8 cellular contexts compared by ENCODE assay signal in the genomic region with DNA sequence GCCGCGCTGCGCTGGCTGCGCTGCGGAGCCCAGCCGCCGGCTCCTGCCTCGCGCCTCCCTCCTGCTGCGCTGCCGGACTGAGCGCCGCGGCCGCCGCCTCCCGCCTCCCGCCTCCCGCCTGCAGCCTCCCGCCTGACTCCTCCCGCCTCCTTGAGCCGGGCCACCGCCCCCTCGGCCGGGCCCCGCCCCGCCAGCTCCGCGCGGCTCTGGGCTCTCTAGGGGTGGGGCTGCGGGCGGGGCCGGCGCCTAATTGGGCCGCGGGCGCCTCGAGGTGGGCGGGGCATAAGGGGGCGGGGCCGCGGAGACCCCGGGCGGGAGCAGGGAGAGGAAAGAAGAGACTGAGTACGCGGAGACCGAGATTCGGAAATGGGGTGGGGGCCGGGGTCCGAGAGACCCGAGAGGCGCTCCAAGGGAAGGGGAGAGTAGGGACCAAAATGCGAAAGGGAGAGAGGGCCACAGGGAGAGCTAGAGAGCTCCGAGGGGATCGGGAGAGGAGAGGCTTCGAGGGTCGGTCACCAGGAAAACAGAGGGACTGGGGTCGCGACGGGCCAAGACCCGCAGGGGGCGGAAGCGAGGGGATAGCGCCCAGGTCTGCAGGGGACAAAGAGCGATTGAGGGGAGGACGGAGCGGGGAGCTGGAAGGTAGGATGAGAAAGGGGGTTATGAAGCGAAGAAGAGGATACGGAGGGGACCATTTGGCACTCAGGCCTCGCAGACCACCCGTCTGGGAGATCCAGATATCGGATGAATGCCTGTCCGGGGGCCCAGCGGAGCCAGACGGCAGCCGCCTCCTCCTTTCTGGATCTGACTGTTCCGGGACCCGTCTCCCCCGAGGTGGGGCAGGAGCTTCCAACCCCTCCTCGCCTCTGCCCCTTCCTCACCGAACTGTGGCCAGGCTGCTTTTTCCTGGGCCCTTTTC. TPM values are rescaled to one million over a fixed set of nuclear protein-coding genes. Genes with fewer than 3 reads are reported as not detected.
DNase-seq lines count a peak whose midpoint lies in the region; ATAC-seq and TF ChIP-seq lines count a peak whose summit lies in the region.

A gene (minus strand): TSS at position 79 of the 919 bp plus-strand sequence. CDS start 255 bp downstream, outside the sequence.

- no peak within 1 kb of the TSS; the same call in 2 of the 3 replicates for H2BK15ac ChIP-seq in IMR-90 (ENCODE audit: low read depth, low read length)

- H3K79me1 ChIP-seq in IMR-90 (ENCODE audit: low read depth in 1 of 2, low read length in 2 of 2): no peaks in the 10 kb centered on the region

- TF ChIP-seq RAD21 in IMR-90 (IDR thresholded peaks at IDR 0.05; ENCODE audit: low read length): no peak

- H2BK20ac ChIP-seq in IMR-90 (ENCODE audit: low read depth, low read length): no peak within 1 kb of the TSS

- no peak within 1 kb of the TSS for H4K91ac ChIP-seq in IMR-90 (ENCODE audit: insufficient read depth, low read depth, low read length)

- CTCF ChIA-PET in IMR-90 (lab: Yijun Ruan, JAX): interaction anchor here (0.6 kb wide), 2 partner anchors 28 to 51 kb away, joined by 3 read pairs; no protein-coding TSS in a partner anchor

- H3K27me3 Mint-ChIP-seq in natural killer cell (ENCODE audit: low read depth in 2 of 2): peaks cover 41 to 55% of the 10 kb centered on the region in 2 donors

- H3K27me3 ChIP-seq in IMR-90 (ENCODE audit: control insufficient read depth, insufficient read depth, low read length): peaks cover 50% of the 10 kb centered on the region

- peak within 1 kb of the TSS; percentile 78 for H2AFZ ChIP-seq in IMR-90 (replicated peaks; ENCODE audit: low read length, poor library complexity)

- BruUV-seq in IMR-90 (replicated peaks; lab: Mats Ljungman, UMichigan): no TSS peak

- H3K9me3 ChIP-seq in IMR-90 (ENCODE audit: control insufficient read depth, insufficient read depth, low read length): no peaks in the 10 kb centered on the region

- H3K36me3 ChIP-seq in IMR-90 (ENCODE audit: control insufficient read depth, insufficient read depth, low read length): no peaks in the 10 kb centered on the region

- dilution Hi-C loops in IMR-90 (cut with HindIII; ENCODE audit: low sequenced_read_pairs, unreplicated experiment): no loop called here

- H2BK5ac ChIP-seq in IMR-90 (ENCODE audit: low read depth, low read length, poor library complexity, severe bottlenecking): no peak within 1 kb of the TSS

- peaks cover 4% of the 10 kb centered on the region for H3K9me1 ChIP-seq in IMR-90 (ENCODE audit: insufficient read depth, low read length)

- no peak within 1 kb of the TSS for H3K4ac ChIP-seq in IMR-90 (ENCODE audit: low read depth, low read length)

- peak within 1 kb of the TSS; percentile 59 for H2AK5ac ChIP-seq in IMR-90 (ENCODE audit: low read depth, low read length)

- no peak within 1 kb of the TSS for H3K14ac ChIP-seq in IMR-90 (replicated peaks; ENCODE audit: low read depth, low read length)

- H3K4me3 ChIP-seq in IMR-90 (ENCODE audit: insufficient read depth, low read depth, low read length): peak within 1 kb of the TSS; percentile 52
- peak within 1 kb of the TSS; percentile 47 for H3K4me3 ChIP-seq in fibroblast of mammary gland (ENCODE audit: control insufficient read depth, low read depth, low read length)

- ATAC-seq in GM21526 (IDR thresholded peaks at IDR 0.05; ENCODE audit: low FRiP score, unreplicated experiment): peak; percentile 74
- ATAC-seq in IMR-90 (ENCODE audit: low read depth): peak; percentile 100
- ATAC-seq in natural killer cell: peak; percentile 95 to 98 (median 97)
- peak; percentile 85 for ATAC-seq in stimulated activated effector memory CD8-positive, alpha-beta T cell treated with anti-CD3 and anti-CD28 coated beads, Interleukin-12 subunit alpha, Interleukin-12 subunit beta, amount 100 ng/mL, for 72 hours

- no peak within 1 kb of the TSS; the same call in 1 of the 2 replicates for H3K27ac ChIP-seq in IMR-90 (ENCODE audit: insufficient read depth, low read length)

- DNase-seq in COR-L47 (lab: John Stamatoyannopoulos, UW): peak; percentile 88
- peak; percentile 81 for DNase-seq in IMR-90
- DNase-seq in activated T-helper 1 cell treated with Interleukin-2 at 50 U/mL for 16 hours (ENCODE audit: low read depth): peak; percentile 73
- DNase-seq in fibroblast of mammary gland (ENCODE audit: low read depth): peak; percentile 74
- peak; percentile 74 for DNase-seq in natural killer cell
- DNase-seq in stimulated activated effector memory CD8-positive, alpha-beta T cell treated with anti-CD3 and anti-CD28 coated beads, Interleukin-12 subunit alpha, Interleukin-12 subunit beta, amount 100 ng/mL, for 72 hours (ENCODE audit: low spot score in 2 of 2): peak; percentile 75 to 87

- H3K18ac ChIP-seq in IMR-90 (ENCODE audit: low read depth, low read length): no peak within 1 kb of the TSS

- H4K8ac ChIP-seq in IMR-90 (ENCODE audit: low read depth in 2 of 2, low read length in 2 of 2): peak within 1 kb of the TSS in 1 of 2 experiments; percentile 53; a peak in 1 of 4 replicates

- H3K27ac Mint-ChIP-seq in natural killer cell: peak within 1 kb of the TSS in 1 of 2 donors; percentile 38
- H3K27ac Mint-ChIP-seq in stimulated activated effector memory CD8-positive, alpha-beta T cell treated with anti-CD3 and anti-CD28 coated beads, Interleukin-12 subunit alpha, Interleukin-12 subunit beta, amount 100 ng/mL, for 72 hours: no peak within 1 kb of the TSS

- no peak within 1 kb of the TSS for H2BK120ac ChIP-seq in IMR-90 (ENCODE audit: low read depth, low read length)

- H2AK9ac ChIP-seq in IMR-90 (replicated peaks; ENCODE audit: low read depth, low read length, poor library complexity): peak within 1 kb of the TSS; percentile 81

- H4K20me1 ChIP-seq in IMR-90 (ENCODE audit: insufficient read depth, low read length): no peaks in the 10 kb centered on the region; the same call in 1 of the 2 replicates

- peaks cover 11% of the 10 kb centered on the region for H3K4me1 ChIP-seq in IMR-90 (ENCODE audit: control insufficient read depth, insufficient read depth, low read length)

- no peaks in the 10 kb centered on the region for H3K36me3 Mint-ChIP-seq in natural killer cell
- H3K36me3 Mint-ChIP-seq in stimulated activated effector memory CD8-positive, alpha-beta T cell treated with anti-CD3 and anti-CD28 coated beads, Interleukin-12 subunit alpha, Interleukin-12 subunit beta, amount 100 ng/mL, for 72 hours: peaks cover 5% of the 10 kb centered on the region

- TF ChIP-seq CTCF in IMR-90 (conservative IDR thresholded peaks at IDR 0.05; ENCODE audit: low read depth, low read length) (no peak), fibroblast of mammary gland (conservative IDR thresholded peaks at IDR 0.05; ENCODE audit: control insufficient read depth, insufficient read depth, low read depth, low read length) (no peak), natural killer cell (IDR thresholded peaks at IDR 0.05) (no peak)

- no peak within 1 kb of the TSS; the same call in 1 of the 2 replicates for H4K5ac ChIP-seq in IMR-90 (ENCODE audit: low read depth, low read length)

- no peaks in the 10 kb centered on the region for H3K9me3 Mint-ChIP-seq in natural killer cell
- no peaks in the 10 kb centered on the region for H3K9me3 Mint-ChIP-seq in stimulated activated effector memory CD8-positive, alpha-beta T cell treated with anti-CD3 and anti-CD28 coated beads, Interleukin-12 subunit alpha, Interleukin-12 subunit beta, amount 100 ng/mL, for 72 hours

- H3K4me3 Mint-ChIP-seq in natural killer cell: peak within 1 kb of the TSS; percentile 76
- H3K4me3 Mint-ChIP-seq in stimulated activated effector memory CD8-positive, alpha-beta T cell treated with anti-CD3 and anti-CD28 coated beads, Interleukin-12 subunit alpha, Interleukin-12 subunit beta, amount 100 ng/mL, for 72 hours: peak within 1 kb of the TSS; percentile 74

- no peak for TF ChIP-seq POLR2A in IMR-90 (IDR thresholded peaks at IDR 0.05; ENCODE audit: low read depth, low read length)

- in situ Hi-C loops in IMR-90 (cut with MboI; ENCODE audit: low sequenced_read_pairs): no loop called here

- no peak within 1 kb of the TSS for H3K56ac ChIP-seq in IMR-90 (ENCODE audit: extremely low read depth, insufficient read depth, low read length)

- H3K9ac ChIP-seq in IMR-90 (ENCODE audit: low read depth, low read length): peak within 1 kb of the TSS; percentile 34

- peaks cover 18 to 41% of the 10 kb centered on the region in 2 donors for H3K4me1 Mint-ChIP-seq in natural killer cell
- H3K4me1 Mint-ChIP-seq in stimulated activated effector memory CD8-positive, alpha-beta T cell treated with anti-CD3 and anti-CD28 coated beads, Interleukin-12 subunit alpha, Interleukin-12 subunit beta, amount 100 ng/mL, for 72 hours: peaks cover 40% of the 10 kb centered on the region

- intact Hi-C loops in IMR-90 (cut with micrococcal nuclease) (no loop called here), natural killer cell (cut with micrococcal nuclease) (no loop called here)

- H3K23ac ChIP-seq in IMR-90 (ENCODE audit: low read depth, low read length): no peak within 1 kb of the TSS

- 3% methylated on average over 20 of the region's 81 CpGs; no CpG with 5 or more reads in 1 of the 2 experiments for WGBS in IMR-90 (ENCODE audit: extremely low coverage in 2 of 2, insufficient read length in 1 of 2), 2 experiments

- peak within 1 kb of the TSS; percentile 91 for H3K4me2 ChIP-seq in IMR-90 (ENCODE audit: low read depth, low read length)

- POLR2A ChIA-PET in IMR-90 (lab: Charles Lee; ENCODE audit: unreplicated experiment): no interaction called here

TF ChIP-seq in IMR-90, 13 proteins besides CTCF, POLR2A, EP300 and RAD21 (continues in another document):
- peak; percentile 75; the same call in 1 of the 2 replicates for TF ChIP-seq MAZ (IDR thresholded peaks at IDR 0.05; ENCODE audit: borderline replicate concordance, low read depth, low read length)
- TF ChIP-seq FOS (IDR thresholded peaks at IDR 0.05; ENCODE audit: low read depth, low read length): no peak

TF ChIP-seq in PFSK-1, 5 proteins besides CTCF, POLR2A, EP300 and RAD21 (continues in another document):
- TF ChIP-seq POLR2AphosphoS5 (IDR thresholded peaks at IDR 0.05; ENCODE audit: low read depth, low read length) (peak; percentile 35; the same call in 1 of the 2 replicates), TAF1 (IDR thresholded peaks at IDR 0.05; ENCODE audit: borderline replicate concordance, insufficient read depth, low read length) (no peak)

RNA-seq across cellular contexts. Expression of the gene that starts here (rescaled TPM):
- total RNA-seq in IMR-90 (2012; rRNA removed): 0.18 and 0.28 TPM in 2 replicates
- 0.84 and 1.5 TPM in 2 replicates for polyA plus RNA-seq in IMR-90 (2012; rRNA removed)
- 1.6 and 4.1 TPM in 2 replicates for polyA plus RNA-seq in IMR-90 (2012; cell fraction: cytosol; rRNA removed)
- polyA plus RNA-seq in IMR-90 (2012; cell fraction: nucleus; rRNA removed; ENCODE audit: low replicate concordance): 0.71 and 1.2 TPM in 2 replicates
- 18.8 TPM for polyA plus RNA-seq in PFSK-1 (2012; ENCODE audit: insufficient read length, low read depth)
- total RNA-seq in natural killer cell: not detected

Comparison
In these comparisons a context has a peak if more than half of its experiments do, and no peak if none do; other contexts are left out.
1. Peak in DNase-seq and ATAC-seq in natural killer cell; RNA of the gene not detected or under 1 TPM.